9 cellular contexts compared by ENCODE assay signal in genomic region chr2:233209978-233210680, GRCh38. TPM values are rescaled to one million over a fixed set of nuclear protein-coding genes. Genes with fewer than 3 reads are reported as not detected.
DNase-seq lines count a peak whose midpoint lies in the region; ATAC-seq, FAIRE-seq and TF ChIP-seq lines count a peak whose summit lies in the region.
"Had no signal": no experiment of that assay in that cellular context is flagged by ENCODE, and none has a peak within 500 bp of the region (broad histone marks: within the 10 kb centered on the region; RNA-seq: fewer than 3 reads in every experiment).

No MANE protein-coding gene starts in this region.

- H3F3A ChIP-seq in PC-9 (ENCODE audit: insufficient read depth, low read depth) = peaks cover 35% of the 10 kb centered on the region

- TF ChIP-seq CTCF in GM10248 (IDR thresholded peaks at IDR 0.05; ENCODE audit: control extremely low read depth, extremely low read depth, low read depth, missing control alignments) = no peak
- no peak for TF ChIP-seq CTCF in PC-9 (conservative IDR thresholded peaks at IDR 0.05)
- TF ChIP-seq CTCF in osteoblast (IDR thresholded peaks at IDR 0.05; ENCODE audit: extremely low read depth, low read depth, low read length) = no peak

- no peaks in the 10 kb centered on the region for H4K20me1 ChIP-seq in PC-9 (ENCODE audit: insufficient read depth)
- peaks cover 9% of the 10 kb centered on the region for H4K20me1 ChIP-seq in osteoblast (ENCODE audit: insufficient read depth, low read length)

- H3K4me2 ChIP-seq in PC-9 (peak overlapping the region; percentile 74), osteoblast (ENCODE audit: insufficient read depth, low read length) (no peak overlapping the region)

- BruUV-seq in PC-9 (replicated peaks; lab: Mats Ljungman, UMichigan) = no TSS peak

- no peaks in the 10 kb centered on the region for H3K27me3 ChIP-seq in PC-9 (ENCODE audit: insufficient read depth, low read depth)
- H3K27me3 ChIP-seq in osteoblast (ENCODE audit: insufficient read depth, low read length) = peaks cover 27% of the 10 kb centered on the region
- H3K27me3 ChIP-seq: tibial nerve had no signal

- H3K36me3 ChIP-seq in PC-9 (ENCODE audit: low read depth) = no peaks in the 10 kb centered on the region
- H3K36me3 ChIP-seq in osteoblast (ENCODE audit: insufficient read depth, low read length) = no peaks in the 10 kb centered on the region
- H3K36me3 ChIP-seq: tibial nerve had no signal

- no peaks in the 10 kb centered on the region for H3K9me2 ChIP-seq in PC-9 (ENCODE audit: insufficient read depth)

- H3K27ac ChIP-seq in PC-9 (peak overlapping the region; percentile 67), osteoblast (ENCODE audit: low read depth, low read length) (no peak overlapping the region)

- no peak for FAIRE-seq in GM19239 (lab: Jason Lieb, UNC)

- CTCF ChIA-PET in GM10248 (lab: Yijun Ruan, JAX) = interaction anchor here (0.9 to 1.7 kb wide), 3 partner anchors 8 to 17 kb away, joined by 3 to 7 read pairs (median 4); no protein-coding TSS in a partner anchor
- CTCF ChIA-PET in PC-9 (lab: Charles Lee) = interaction anchor here (0.6 to 1.2 kb wide), 3 partner anchors 22 to 230 kb away, joined by 3 to 5 read pairs (median 3); no protein-coding TSS in a partner anchor

- H3K9me3 ChIP-seq in PC-9 (ENCODE audit: insufficient read depth, low read depth) = no peaks in the 10 kb centered on the region
- H3K9me3 ChIP-seq in osteoblast (ENCODE audit: low read depth, low read length) = no peaks in the 10 kb centered on the region
- H3K9me3 ChIP-seq: tibial nerve had no signal

- H3K4me1 ChIP-seq in PC-9 (replicated peaks; ENCODE audit: insufficient read depth) (peaks cover 57% of the 10 kb centered on the region), osteoblast (ENCODE audit: insufficient read depth, low read length) (peaks cover 17% of the 10 kb centered on the region)

- H2AFZ ChIP-seq in PC-9 (no peak overlapping the region), osteoblast (ENCODE audit: low read length) (no peak overlapping the region)

- DNase-seq in GM10248 (ENCODE audit: extremely low spot score) (peak; percentile 55), PC-9 (no peak), dermis blood vessel endothelial cell (peak; percentile 37), osteoblast (ENCODE audit: insufficient read length, low spot score, missing footprints) (peak; percentile 91), GM19239 (ENCODE audit: insufficient read length, low spot score) (no peak), NCI-H1694 treated with DMSO at 0.1 percent for 48 hours (lab: John Stamatoyannopoulos, UW) (no peak), T1000 (lab: John Stamatoyannopoulos, UW) (no peak)

- H3K4me3 ChIP-seq in PC-9 (no peak overlapping the region), osteoblast (ENCODE audit: insufficient read depth, low read length) (no peak overlapping the region)

- H3K79me2 ChIP-seq in PC-9 (ENCODE audit: low read depth) (no peaks in the 10 kb centered on the region), osteoblast (ENCODE audit: insufficient read depth, low read length) (no peaks in the 10 kb centered on the region)

- POLR2A ChIA-PET in GM10248 (lab: Yijun Ruan, JAX) = no interaction called here
- POLR2A ChIA-PET in PC-9 (lab: Charles Lee; ENCODE audit: unreplicated experiment) = interaction anchor here (0.5 to 0.7 kb wide), 3 partner anchors 35 to 148 kb away, joined by 3 to 7 read pairs (median 3); no protein-coding TSS in a partner anchor

- intact Hi-C loops in PC-9 (cut with micrococcal nuclease; ENCODE audit: unreplicated experiment) = loop anchor here (5.0 kb wide), 1 partner anchor 158 kb away; no protein-coding TSS in a partner anchor

- ATAC-seq in GM19351 (IDR thresholded peaks at IDR 0.05; ENCODE audit: unreplicated experiment) = no peak

RNA-seq across cellular contexts. Expression of gene ATG16L1, which starts 41.3 kb away (rescaled TPM):
- 55.7 and 63.9 TPM in 2 replicates for total RNA-seq in PC-9 (2021)
- 39.3 and 57.7 TPM in 2 replicates for total RNA-seq in dermis blood vessel endothelial cell
- total RNA-seq in osteoblast = 24.2 and 29.3 TPM in 2 replicates

Comparison
In these comparisons a context has a peak if more than half of its experiments do, and no peak if none do; other contexts are left out.
1. DNase-seq: peak in GM10248 (single experiment), dermis blood vessel endothelial cell (single experiment) and osteoblast (single experiment); none in PC-9 (0 of 2), GM19239 (single experiment), NCI-H1694 treated with DMSO at 0.1 percent for 48 hours (single experiment) and T1000 (single experiment).